In the genomic region with DNA sequence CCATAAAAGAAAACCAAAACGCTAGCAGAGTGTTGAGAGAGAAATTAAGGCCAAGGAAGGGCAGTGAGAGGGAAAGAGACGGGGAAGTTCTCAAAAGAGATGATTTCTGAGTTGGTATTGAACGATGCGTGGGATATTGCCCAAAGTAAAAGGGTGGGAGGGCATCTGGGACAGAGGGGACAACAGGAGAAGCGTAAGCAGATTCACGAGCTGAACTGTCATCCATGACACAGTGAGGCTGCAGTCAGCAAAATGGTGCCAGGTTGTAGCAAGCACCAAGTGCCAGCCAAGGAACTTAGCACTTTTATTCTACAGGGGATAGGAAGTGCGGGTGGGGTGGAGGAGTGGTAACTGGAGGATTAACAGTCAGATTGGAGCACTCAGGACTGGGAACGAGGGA, we compare ENCODE assay signal across 18 cellular contexts.
"Had no signal": no experiment of that assay in that cellular context is flagged by ENCODE, and none has a peak within 500 bp of the region (broad histone marks: within the 10 kb centered on the region; RNA-seq: fewer than 3 reads in every experiment).

No MANE protein-coding gene starts in this region.

- H3K27me3 ChIP-seq: ascending aorta, cardiac muscle cell, gastroesophageal sphincter had no signal

- H3K9me3 ChIP-seq: ascending aorta, gastroesophageal sphincter, mucosa of descending colon had no signal

- H3K4me1 ChIP-seq: ascending aorta had no signal

- H3K4me2 ChIP-seq: smooth muscle cell had no signal

- ATAC-seq: effector memory CD8-positive, alpha-beta T cell; gastroesophageal sphincter; mucosa of descending colon; natural killer cell treated with Interleukin-12 subunit alpha and Interleukin-12 subunit beta and Interleukin-15 and Interleukin-18, amount 100 ng/mL, for 72 hours; stimulated activated effector memory CD8-positive, alpha-beta T cell treated with anti-CD3 and anti-CD28 coated beads, Interleukin-12 subunit alpha, Interleukin-12 subunit beta, amount 100 ng/mL, for 72 hours had no signal

- DNase-seq: activated CD4-positive, alpha-beta memory T cell treated with anti-CD3 and anti-CD28 coated beads, Interleukin-2, amount 10 ng/mL, durations not matched to agents 7 days and 5 days; activated CD4-positive, alpha-beta T cell treated with anti-CD3 and anti-CD28 coated beads for 1 hour; activated gamma-delta T cell treated with Interleukin-2 at 50 U/mL for 16 hours; activated naive CD8-positive, alpha-beta T cell treated with anti-CD3 and anti-CD28 coated beads, Interleukin-2, amount 10 ng/mL, durations not matched to agents 7 days and 5 days; activated T-cell treated with anti-CD3 and anti-CD28 coated beads, Interleukin-2, amount 50 U/mL, for 48 hours; effector memory CD8-positive, alpha-beta T cell; hippocampal formation; retina; SW 1271; T-helper 9 cell had no signal

- H3K4me3 ChIP-seq: ascending aorta, cardiac muscle cell, gastroesophageal sphincter, mucosa of descending colon, smooth muscle cell had no signal

- H3K36me3 ChIP-seq: ascending aorta, cardiac muscle cell, gastroesophageal sphincter had no signal

- H3K27ac ChIP-seq: ascending aorta, cardiac muscle cell, epithelial cell of prostate had no signal
